In genomic region chr15:40582726-40583246, GRCh38 we compare ENCODE assay signal across 9 cellular contexts. TPM values are rescaled to one million over a fixed set of nuclear protein-coding genes. Genes with fewer than 3 reads are reported as not detected.
DNase-seq lines count a peak whose midpoint lies in the region; FAIRE-seq and TF ChIP-seq lines count a peak whose summit lies in the region.
"Had no signal": no experiment of that assay in that cellular context is flagged by ENCODE, and none has a peak within 500 bp of the region (broad histone marks: within the 10 kb centered on the region; RNA-seq: fewer than 3 reads in every experiment).

No MANE protein-coding gene starts in this region.

- CTCF ChIA-PET in activated CD4-positive, alpha-beta T cell treated with anti-CD3 and anti-CD28 coated beads, Interleukin-2, amount 10 ng/mL, durations not matched to agents 7 days and 5 days (lab: Charles Lee) = interaction anchor here (0.9 to 1.2 kb wide), 2 partner anchors 10 to 18 kb away, joined by 3 read pairs; no protein-coding TSS in a partner anchor

- H3K36me3 ChIP-seq in suprapubic skin = no peaks in the 10 kb centered on the region

- 73% methylated on average over 8 of the region's 8 CpGs for WGBS in suprapubic skin

- peak overlapping the region; percentile 1 for H3K4me3 ChIP-seq in fibroblast of the aortic adventitia (ENCODE audit: low read depth, low read length)
- peak overlapping the region; percentile 31 for H3K4me3 ChIP-seq in suprapubic skin

- peak; percentile 38 for DNase-seq in activated CD4-positive, alpha-beta T cell treated with anti-CD3 and anti-CD28 coated beads, Interleukin-2, amount 10 ng/mL, durations not matched to agents 7 days and 5 days
- no peak for DNase-seq in activated CD4-positive, alpha-beta T cell treated with anti-CD3 and anti-CD28 coated beads for 48 hours
- DNase-seq in OCI-M2 (lab: John Stamatoyannopoulos, UW; ENCODE audit: unreplicated experiment) = peak; percentile 60
- peak; percentile 61 for DNase-seq in fibroblast of the aortic adventitia (ENCODE audit: low read depth)
- DNase-seq in suprapubic skin (ENCODE audit: low spot score in 2 of 2) = no peak
- DNase-seq in RCC 7860 (ENCODE audit: low spot score) = no peak
- DNase-seq in putamen (ENCODE audit: low spot score) = no peak
- no peak for DNase-seq in kidney glomerular epithelial cell (lab: John Stamatoyannopoulos, UW)
- DNase-seq: activated naive CD4-positive, alpha-beta T cell had no signal

- no peak for TF ChIP-seq EP300 in suprapubic skin (IDR thresholded peaks at IDR 0.05)

- POLR2A ChIA-PET in activated CD4-positive, alpha-beta T cell treated with anti-CD3 and anti-CD28 coated beads, Interleukin-2, amount 10 ng/mL, durations not matched to agents 7 days and 5 days (lab: Charles Lee) = no interaction called here

- no peak for FAIRE-seq in RCC 7860 (lab: Jason Lieb, UNC)

- H3K27me3 Mint-ChIP-seq in activated CD4-positive, alpha-beta T cell treated with anti-CD3 and anti-CD28 coated beads, Interleukin-2, amount 10 ng/mL, durations not matched to agents 7 days and 5 days = peaks cover 5% of the 10 kb centered on the region

- H3K36me3 Mint-ChIP-seq in activated CD4-positive, alpha-beta T cell treated with anti-CD3 and anti-CD28 coated beads, Interleukin-2, amount 10 ng/mL, durations not matched to agents 7 days and 5 days (ENCODE audit: low read depth) = no peaks in the 10 kb centered on the region

- peaks cover 9% of the 10 kb centered on the region for H3K9me3 Mint-ChIP-seq in activated CD4-positive, alpha-beta T cell treated with anti-CD3 and anti-CD28 coated beads, Interleukin-2, amount 10 ng/mL, durations not matched to agents 7 days and 5 days

- H3K27me3 ChIP-seq in suprapubic skin = no peaks in the 10 kb centered on the region

- no peaks in the 10 kb centered on the region for H3K9me3 ChIP-seq in suprapubic skin

- H3K4me1 Mint-ChIP-seq in activated CD4-positive, alpha-beta T cell treated with anti-CD3 and anti-CD28 coated beads, Interleukin-2, amount 10 ng/mL, durations not matched to agents 7 days and 5 days = peaks cover 4% of the 10 kb centered on the region

- TF ChIP-seq POLR2A in suprapubic skin (IDR thresholded peaks at IDR 0.05) = no peak

- H3K4me1 ChIP-seq in suprapubic skin = no peaks in the 10 kb centered on the region

- TF ChIP-seq CTCF in fibroblast of the aortic adventitia (IDR thresholded peaks at IDR 0.05; ENCODE audit: insufficient read depth, low read length) (no peak), suprapubic skin (IDR thresholded peaks at IDR 0.05) (no peak)

- H3K27ac Mint-ChIP-seq in activated CD4-positive, alpha-beta T cell treated with anti-CD3 and anti-CD28 coated beads, Interleukin-2, amount 10 ng/mL, durations not matched to agents 7 days and 5 days = peak overlapping the region; percentile 82

- no peak overlapping the region for H3K27ac ChIP-seq in suprapubic skin

- peak overlapping the region; percentile 15 for H3K4me3 Mint-ChIP-seq in activated CD4-positive, alpha-beta T cell treated with anti-CD3 and anti-CD28 coated beads, Interleukin-2, amount 10 ng/mL, durations not matched to agents 7 days and 5 days

RNA-seq across cellular contexts. Expression of gene KNL1, which starts 11.3 kb away (rescaled TPM):
- 10 to 100 TPM; 62.2 to 69.0 TPM for total RNA-seq in activated CD4-positive, alpha-beta T cell treated with anti-CD3 and anti-CD28 coated beads, Interleukin-2, amount 10 ng/mL, durations not matched to agents 7 days and 5 days
- 1.3 and 35.9 TPM in 2 replicates for total RNA-seq in fibroblast of the aortic adventitia (ENCODE audit: low replicate concordance)
- 1 to 10 TPM; 2.5 to 4.9 (median 3.1) TPM for total RNA-seq in suprapubic skin

RNA-seq across cellular contexts. Expression of gene RPUSD2, which starts 13.7 kb away (rescaled TPM):
- total RNA-seq in activated CD4-positive, alpha-beta T cell treated with anti-CD3 and anti-CD28 coated beads, Interleukin-2, amount 10 ng/mL, durations not matched to agents 7 days and 5 days = 10 to 100 TPM in 1 of 2 experiments, 1 to 10 TPM in 1; 10.0 to 13.0 TPM
- total RNA-seq in fibroblast of the aortic adventitia (ENCODE audit: low replicate concordance) = 6.2 and 7.6 TPM in 2 replicates
- 10 to 100 TPM in 3 of 4 donors, 1 to 10 TPM in 1; 8.1 to 14.0 (median 12.1) TPM for total RNA-seq in suprapubic skin

RNA-seq across cellular contexts. Expression of gene CCDC32, which starts 17.9 kb away (rescaled TPM):
- 10 to 100 TPM; 17.0 to 22.7 TPM for total RNA-seq in activated CD4-positive, alpha-beta T cell treated with anti-CD3 and anti-CD28 coated beads, Interleukin-2, amount 10 ng/mL, durations not matched to agents 7 days and 5 days
- total RNA-seq in fibroblast of the aortic adventitia (ENCODE audit: low replicate concordance) = 21.3 and 24.0 TPM in 2 replicates
- 10 to 100 TPM; 13.4 to 27.6 (median 19.6) TPM for total RNA-seq in suprapubic skin

Comparison
In these comparisons a context has a peak if more than half of its experiments do, and no peak if none do; other contexts are left out.
1. DNase-seq: peak in activated CD4-positive, alpha-beta T cell treated with anti-CD3 and anti-CD28 coated beads, Interleukin-2, amount 10 ng/mL, durations not matched to agents 7 days and 5 days (single experiment), OCI-M2 (single experiment) and fibroblast of the aortic adventitia (single experiment); none in activated CD4-positive, alpha-beta T cell treated with anti-CD3 and anti-CD28 coated beads for 48 hours (single experiment), suprapubic skin (0 of 2), RCC 7860 (single experiment), putamen (single experiment) and kidney glomerular epithelial cell (single experiment).